ENCODE assay signal across 8 cellular contexts in the genomic region with DNA sequence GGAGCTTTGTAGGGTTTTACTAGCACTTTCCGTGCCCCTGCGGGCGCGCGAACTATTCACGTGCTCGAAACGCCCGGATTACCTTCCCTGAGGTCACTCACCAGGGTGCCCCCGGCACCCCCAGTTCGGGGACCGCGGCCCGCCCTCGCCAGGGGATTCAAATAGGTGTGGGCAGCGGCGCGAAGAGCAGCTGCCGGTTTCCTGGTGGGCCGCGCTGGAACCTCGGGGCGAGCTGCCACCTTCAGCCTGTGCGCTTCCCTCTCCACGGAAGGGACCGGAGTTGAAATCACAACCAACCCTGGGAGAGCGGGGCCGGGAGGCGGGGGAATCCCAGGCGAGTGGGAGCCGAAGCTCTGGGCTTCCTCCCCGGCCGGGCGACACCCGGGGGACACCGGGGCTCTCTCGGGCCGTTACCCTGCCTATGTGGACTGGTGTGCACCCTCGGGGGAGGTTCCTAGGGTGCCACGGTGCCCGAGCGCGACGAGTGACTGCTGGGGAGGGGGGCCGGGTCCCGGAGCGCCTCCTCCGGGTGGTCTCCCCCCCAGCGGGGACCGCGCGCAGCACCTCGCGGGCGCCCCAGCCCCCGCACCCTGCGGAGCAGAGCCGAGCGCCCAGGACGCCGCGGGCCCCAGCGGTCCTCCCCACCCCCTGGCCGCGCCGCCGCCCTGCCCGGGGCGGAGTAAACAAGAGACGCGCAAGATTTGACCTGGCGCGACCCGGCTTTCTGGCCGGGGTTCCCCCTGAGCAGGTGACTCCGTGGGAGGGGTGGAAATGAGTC. TPM values are rescaled to one million over a fixed set of nuclear protein-coding genes. Genes with fewer than 3 reads are reported as not detected.
DNase-seq lines count a peak whose midpoint lies in the region; ATAC-seq lines count a peak whose summit lies in the region.

No MANE protein-coding gene starts in this region.

- H3K23ac ChIP-seq in mesendoderm (ENCODE audit: low read length): no peak overlapping the region

- peak overlapping the region; percentile 66 for H3K4me3 ChIP-seq in mesendoderm (ENCODE audit: low read length)

- no CpG with 5 or more reads among the region's 76 CpGs for WGBS in mesendoderm (ENCODE audit: extremely low coverage, insufficient coverage, low lambda C conversion rate)

- H3K27ac Mint-ChIP-seq in effector memory CD8-positive, alpha-beta T cell: peak overlapping the region; percentile 99 to 100

- H3K4me1 Mint-ChIP-seq in effector memory CD8-positive, alpha-beta T cell (ENCODE audit: low read depth in 2 of 2): peaks cover 16 to 32% of the 10 kb centered on the region in 2 donors

- H3K4ac ChIP-seq in mesendoderm (ENCODE audit: low read depth, low read length): peak overlapping the region; percentile 58

- DNase-seq in NCI-H2171 (lab: John Stamatoyannopoulos, UW) (peak; percentile 25), mesendoderm (peak; percentile 50), KG1 (lab: John Stamatoyannopoulos, UW) (no peak)
- DNase-seq in activated CD8-positive, alpha-beta memory T cell treated with anti-CD3 and anti-CD28 coated beads for 4 hours (ENCODE audit: low read depth in 2 of 2): peak; percentile 65 to 71
- peak; percentile 85 to 88 (median 86) for DNase-seq in effector memory CD8-positive, alpha-beta T cell
- peak; percentile 77 to 79 for DNase-seq in stimulated activated CD8-positive, alpha-beta memory T cell treated with anti-CD3 and anti-CD28 coated beads, Interleukin-15, amount 100 ng/mL, for 48 hours (ENCODE audit: low read depth in 2 of 2)

- peak overlapping the region; percentile 65 for H3K18ac ChIP-seq in mesendoderm (ENCODE audit: low read length)

- peaks cover 2% of the 10 kb centered on the region for H3K79me1 ChIP-seq in mesendoderm (ENCODE audit: low read length)

- H4K5ac ChIP-seq in mesendoderm (ENCODE audit: low read length): no peak overlapping the region

- no peak overlapping the region for H2BK120ac ChIP-seq in mesendoderm (ENCODE audit: low read depth, low read length)

- no peaks in the 10 kb centered on the region for H3K27me3 Mint-ChIP-seq in effector memory CD8-positive, alpha-beta T cell

- H3K56ac ChIP-seq in mesendoderm (ENCODE audit: low read length): peak overlapping the region; percentile 96

- peak overlapping the region; percentile 94 for H3K4me2 ChIP-seq in mesendoderm (ENCODE audit: low read length)

- ATAC-seq in GM18498 (IDR thresholded peaks at IDR 0.05; ENCODE audit: unreplicated experiment): peak; percentile 56
- peak; percentile 57 for ATAC-seq in HG02588 (IDR thresholded peaks at IDR 0.05; ENCODE audit: unreplicated experiment)
- peak; percentile 49 for ATAC-seq in effector memory CD8-positive, alpha-beta T cell (replicated peaks)

- H3K79me2 ChIP-seq in mesendoderm (ENCODE audit: control insufficient read depth, insufficient read depth, low read length): peaks cover 8% of the 10 kb centered on the region

- no peak overlapping the region for H2BK5ac ChIP-seq in mesendoderm (ENCODE audit: low read length)

- H3K36me3 Mint-ChIP-seq in effector memory CD8-positive, alpha-beta T cell (ENCODE audit: insufficient read depth): peaks cover 55% of the 10 kb centered on the region

- H3K9me3 Mint-ChIP-seq in effector memory CD8-positive, alpha-beta T cell: no peaks in the 10 kb centered on the region

- no peak overlapping the region for H4K8ac ChIP-seq in mesendoderm (ENCODE audit: low read depth, low read length)

- H3K4me3 Mint-ChIP-seq in effector memory CD8-positive, alpha-beta T cell: peak overlapping the region; percentile 92 to 98

- H2AK5ac ChIP-seq in mesendoderm (ENCODE audit: low read length): no peak overlapping the region

- H3K27ac ChIP-seq in mesendoderm (ENCODE audit: low read depth, low read length): peak overlapping the region; percentile 85

- peak overlapping the region; percentile 66 for H3K9ac ChIP-seq in mesendoderm (ENCODE audit: low read length)

- peaks cover 5% of the 10 kb centered on the region for H3K4me1 ChIP-seq in mesendoderm (ENCODE audit: control insufficient read depth, low read depth, low read length)

- no peak overlapping the region for H2BK15ac ChIP-seq in mesendoderm (replicated peaks; ENCODE audit: low read depth)

- H3K36me3 ChIP-seq in mesendoderm (ENCODE audit: control insufficient read depth, insufficient read depth, low read length): no peaks in the 10 kb centered on the region

- no peaks in the 10 kb centered on the region for H3K27me3 ChIP-seq in mesendoderm (ENCODE audit: insufficient read depth, low read length, poor library complexity)

RNA-seq across cellular contexts. Expression of gene HIVEP2, which starts 2.1 kb away (rescaled TPM):
- 2.2 TPM for polyA plus RNA-seq in mesendoderm (2013, experiment 1 of 2)
- 2.3 TPM for polyA plus RNA-seq in mesendoderm (2013, experiment 2 of 2)
